ENCODE assay signal across 9 cellular contexts in the genomic region with DNA sequence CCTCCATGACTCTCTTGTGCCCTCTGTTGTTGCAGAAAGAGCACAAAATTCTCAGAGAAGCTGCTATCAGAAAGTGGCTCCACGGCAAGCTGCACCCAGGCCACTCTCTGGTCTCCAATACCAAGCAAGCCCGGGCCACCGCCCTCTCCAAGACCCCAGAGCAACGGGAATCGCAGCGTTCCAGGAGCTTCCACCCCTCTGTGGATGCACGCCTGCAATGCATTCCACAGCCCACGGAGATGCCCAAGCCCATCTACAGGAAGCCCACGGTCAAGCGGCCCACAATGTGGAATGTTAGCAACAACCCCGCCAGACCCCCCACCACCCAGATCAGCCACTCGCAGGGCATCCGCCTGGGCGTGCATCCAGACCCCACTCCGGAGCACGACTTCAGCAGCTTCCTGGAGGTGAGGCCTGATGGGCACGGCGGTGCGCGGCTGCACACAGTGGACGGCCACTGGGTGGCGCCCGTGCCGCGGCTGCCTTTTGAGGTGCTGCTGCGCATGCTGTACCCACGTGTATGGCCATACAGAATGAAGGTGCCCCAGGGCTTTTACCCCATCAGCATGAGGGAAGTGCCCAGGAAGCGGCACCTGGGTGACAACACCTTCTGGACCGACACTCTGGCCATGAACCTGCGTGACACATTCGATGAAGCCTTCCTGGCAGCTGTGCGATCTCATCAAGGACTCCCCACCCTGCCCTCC. TPM values are rescaled to one million over a fixed set of nuclear protein-coding genes. Genes with fewer than 3 reads are reported as not detected.
DNase-seq lines count a peak whose midpoint lies in the region; ATAC-seq and TF ChIP-seq lines count a peak whose summit lies in the region.
"Had no signal": no experiment of that assay in that cellular context is flagged by ENCODE, and none has a peak within 500 bp of the region (broad histone marks: within the 10 kb centered on the region; RNA-seq: fewer than 3 reads in every experiment).

No MANE protein-coding gene starts in this region.

- no peak overlapping the region for H3K18ac ChIP-seq in neuronal stem cell (ENCODE audit: low read length)

- no peak overlapping the region for H2BK12ac ChIP-seq in neuronal stem cell (ENCODE audit: low read length)

- H3K4me3 Mint-ChIP-seq in Calu3 (ENCODE audit: low read depth, unreplicated experiment), result no peak overlapping the region

- H2AK5ac ChIP-seq in neuronal stem cell (ENCODE audit: low read depth, low read length), result no peak overlapping the region

- H3K36me3 ChIP-seq in Loucy (ENCODE audit: insufficient read depth, low read length) (peaks cover 40% of the 10 kb centered on the region), neuronal stem cell (replicated peaks in 1 of 2; ENCODE audit: control insufficient read depth in 2 of 2, insufficient read depth in 2 of 2, low read length in 2 of 2) (peaks cover 18 to 54% of the 10 kb centered on the region in 2 donors), thoracic aorta (peaks cover 21% of the 10 kb centered on the region)

- no peaks in the 10 kb centered on the region for H3K9me3 Mint-ChIP-seq in Calu3 (ENCODE audit: low read depth, unreplicated experiment)

- no peaks in the 10 kb centered on the region for H3K4me1 ChIP-seq in Loucy (ENCODE audit: insufficient read depth, low read length, poor library complexity, severe bottlenecking)
- no peaks in the 10 kb centered on the region for H3K4me1 ChIP-seq in neuronal stem cell (ENCODE audit: control insufficient read depth in 2 of 2, insufficient read depth in 1 of 2, low read depth in 1 of 2, low read length in 2 of 2)
- H3K4me1 ChIP-seq in thoracic aorta (ENCODE audit: control insufficient read depth in 1 of 2, low read depth in 2 of 2), result peaks cover 0 to 10% of the 10 kb centered on the region in 2 donors
- H3K4me1 ChIP-seq: SJSA1 had no signal

- peak overlapping the region; percentile 9 for H3K23ac ChIP-seq in neuronal stem cell (ENCODE audit: low read depth, low read length, poor library complexity)

- no peak overlapping the region for H3K4ac ChIP-seq in neuronal stem cell (ENCODE audit: low read length)

- H3F3A ChIP-seq in Loucy (ENCODE audit: low read depth), result no peaks in the 10 kb centered on the region

- H3K4me3 ChIP-seq in Loucy (ENCODE audit: low read length, poor library complexity, severe bottlenecking), result no peak overlapping the region
- no peak overlapping the region for H3K4me3 ChIP-seq in epithelial cell of proximal tubule (ENCODE audit: low read depth, low read length)
- H3K4me3 ChIP-seq in neuronal stem cell (ENCODE audit: low read length in 2 of 2), result no peak overlapping the region
- no peak overlapping the region for H3K4me3 ChIP-seq in thoracic aorta
- H3K4me3 ChIP-seq: SJSA1 had no signal

- no peaks in the 10 kb centered on the region for H3K79me1 ChIP-seq in neuronal stem cell (ENCODE audit: low read depth, low read length)

- H3K4me1 Mint-ChIP-seq in Calu3 (ENCODE audit: low read depth, unreplicated experiment), result no peaks in the 10 kb centered on the region

- H2AFZ ChIP-seq in Loucy (ENCODE audit: low read length) (no peak overlapping the region), neuronal stem cell (ENCODE audit: low read length) (no peak overlapping the region)

- H4K91ac ChIP-seq in neuronal stem cell (ENCODE audit: low read depth, low read length, poor library complexity), result no peak overlapping the region

- no peak overlapping the region for H2BK15ac ChIP-seq in neuronal stem cell (ENCODE audit: low read length)

- H4K8ac ChIP-seq in neuronal stem cell (ENCODE audit: low read depth, low read length), result no peak overlapping the region

- no peak overlapping the region for H3K14ac ChIP-seq in neuronal stem cell (ENCODE audit: low read length)

- no CpG with 5 or more reads among the region's 32 CpGs for WGBS in neuronal stem cell (ENCODE audit: extremely low coverage in 2 of 2, insufficient read length in 2 of 2, insufficient replicate concordance in 1 of 2), 2 donors

- H3K27ac Mint-ChIP-seq in Calu3 (ENCODE audit: unreplicated experiment), result no peak overlapping the region

- H3K9me3 ChIP-seq in Loucy (ENCODE audit: insufficient read depth, low read depth, low read length) (no peaks in the 10 kb centered on the region), neuronal stem cell (replicated peaks in 1 of 2; ENCODE audit: control insufficient read depth in 2 of 2, insufficient read depth in 1 of 2, low read depth in 1 of 2, low read length in 2 of 2) (no peaks in the 10 kb centered on the region), thoracic aorta (no peaks in the 10 kb centered on the region)
- H3K9me3 ChIP-seq: SJSA1 had no signal

- CTCF ChIA-PET in Calu3 (lab: Charles Lee), result no interaction called here

- peak; percentile 79 for DNase-seq in ELF-1 (ENCODE audit: low read depth, low spot score)
- peak; percentile 59 to 61 for DNase-seq in activated CD8-positive, alpha-beta memory T cell treated with anti-CD3 and anti-CD28 coated beads for 4 hours (ENCODE audit: low read depth in 2 of 2)
- DNase-seq in epithelial cell of proximal tubule (ENCODE audit: low read depth), result no peak
- DNase-seq in neuronal stem cell (ENCODE audit: low spot score), result no peak
- DNase-seq in thoracic aorta (ENCODE audit: low spot score), result no peak
- no peak for DNase-seq in Calu3

- no TSS peak for BruUV-seq in Calu3 (replicated peaks; lab: Mats Ljungman, UMichigan)

- H3K9ac ChIP-seq in Loucy (ENCODE audit: low read depth, low read length, poor library complexity, severe bottlenecking) (no peak overlapping the region), neuronal stem cell (ENCODE audit: low read depth, low read length, poor library complexity) (no peak overlapping the region)

- no peaks in the 10 kb centered on the region for H3K27me3 Mint-ChIP-seq in Calu3 (ENCODE audit: unreplicated experiment)

- H3K27ac ChIP-seq in neuronal stem cell (replicated peaks; ENCODE audit: low read length), result no peak overlapping the region
- H3K27ac ChIP-seq in thoracic aorta, result no peak overlapping the region
- H3K27ac ChIP-seq: SJSA1 had no signal

- no peak overlapping the region for H2BK120ac ChIP-seq in neuronal stem cell (ENCODE audit: low read depth, low read length)

- TF ChIP-seq CTCF in Loucy (conservative IDR thresholded peaks at IDR 0.05; ENCODE audit: low read length), result peak; percentile 47
- peak; percentile 57 for TF ChIP-seq CTCF in epithelial cell of proximal tubule (conservative IDR thresholded peaks at IDR 0.05; ENCODE audit: low read depth, low read length)
- peak; percentile 66 for TF ChIP-seq CTCF in thoracic aorta (IDR thresholded peaks at IDR 0.05)
- TF ChIP-seq CTCF in Calu3 (IDR thresholded peaks at IDR 0.05; ENCODE audit: unreplicated experiment), result no peak

- H3K9me2 ChIP-seq in Loucy (replicated peaks; ENCODE audit: low read depth, low read length), result no peaks in the 10 kb centered on the region

- H3K36me3 Mint-ChIP-seq in Calu3 (ENCODE audit: insufficient read depth, unreplicated experiment), result peaks cover 18% of the 10 kb centered on the region

- no peaks in the 10 kb centered on the region for H4K20me1 ChIP-seq in Loucy (ENCODE audit: insufficient read depth, low read length, poor library complexity, severe bottlenecking)

- no peaks in the 10 kb centered on the region for H3K27me3 ChIP-seq in Loucy (ENCODE audit: insufficient read depth, low read length, poor library complexity, severe bottlenecking)
- H3K27me3 ChIP-seq in neuronal stem cell (ENCODE audit: control insufficient read depth in 3 of 3, insufficient read depth in 3 of 3, low read depth in 1 of 3, low read length in 3 of 3), result peaks cover 0 to under 1% (median 0%) of the 10 kb centered on the region in 3 experiments
- H3K27me3 ChIP-seq in thoracic aorta (replicated peaks; ENCODE audit: insufficient read depth), result no peaks in the 10 kb centered on the region
- H3K27me3 ChIP-seq: SJSA1 had no signal

- no peak overlapping the region for H2BK5ac ChIP-seq in neuronal stem cell (ENCODE audit: low read length)

- ATAC-seq in GM21619 (IDR thresholded peaks at IDR 0.05; ENCODE audit: unreplicated experiment) (peak; percentile 95), thoracic aorta (ENCODE audit: insufficient number of reproducible peaks, low FRiP score, low read depth) (no peak)

- H3K4me2 ChIP-seq in Loucy (ENCODE audit: low read depth, low read length, poor library complexity, severe bottlenecking) (no peak overlapping the region), neuronal stem cell (ENCODE audit: insufficient read depth, low read length, poor library complexity, severe bottlenecking) (no peak overlapping the region)

- intact Hi-C loops in Calu3 (cut with micrococcal nuclease; ENCODE audit: unreplicated experiment), result no loop called here

- no peaks in the 10 kb centered on the region; the same call in 1 of the 2 replicates for H3K79me2 ChIP-seq in Loucy (ENCODE audit: insufficient read depth, low read length)

RNA-seq across cellular contexts. Expression of gene ANKRD53, which starts 6.3 kb away (rescaled TPM):
- total RNA-seq in epithelial cell of proximal tubule (0.58 and 0.75 TPM in 2 replicates), thoracic aorta (1 to 10 TPM in 1 of 2 donors, under 1 TPM in 1; 0.49 to 4.6 TPM), Calu3 (2022) (not detected in 2 replicates)
- 0.33 TPM for polyA plus RNA-seq in neuronal stem cell (2013, experiment 1 of 2)
- polyA plus RNA-seq in neuronal stem cell (2013, experiment 2 of 2), result 0.35 TPM
- total RNA-seq: SJSA1 had no signal

RNA-seq across cellular contexts. Expression of gene TEX261, which starts 9.9 kb away (rescaled TPM):
- total RNA-seq in epithelial cell of proximal tubule, result 12.3 and 39.6 TPM in 2 replicates
- 16.7 TPM for polyA plus RNA-seq in neuronal stem cell (2013, experiment 1 of 2)
- polyA plus RNA-seq in neuronal stem cell (2013, experiment 2 of 2), result 16.5 TPM
- 10 to 100 TPM; 35.9 to 45.1 TPM for total RNA-seq in thoracic aorta
- 55.4 and 61.2 TPM in 2 replicates for total RNA-seq in Calu3 (2022)

RNA-seq across cellular contexts. Expression of gene ATP6V1B1, which starts 49.0 kb away (rescaled TPM):
- 0.81 TPM in 1 of 2 replicates, not detected in the other for total RNA-seq in epithelial cell of proximal tubule
- 1.9 TPM for polyA plus RNA-seq in neuronal stem cell (2013, experiment 1 of 2)
- 2.3 TPM for polyA plus RNA-seq in neuronal stem cell (2013, experiment 2 of 2)
- total RNA-seq in thoracic aorta, result 1 to 10 TPM; 1.4 to 4.4 TPM
- total RNA-seq in Calu3 (2022), result not detected in 2 replicates
- total RNA-seq: SJSA1 had no signal

Comparison
In these comparisons a context has a peak if more than half of its experiments do, and no peak if none do; other contexts are left out.
1. DNase-seq: peak in ELF-1 (single experiment) and activated CD8-positive, alpha-beta memory T cell treated with anti-CD3 and anti-CD28 coated beads for 4 hours (2 of 2); none in epithelial cell of proximal tubule (single experiment), neuronal stem cell (single experiment), thoracic aorta (single experiment) and Calu3 (single experiment).